8 cellular contexts compared by ENCODE assay signal in genomic region chrX:130902446-130902782, GRCh38. TPM values are rescaled to one million over a fixed set of nuclear protein-coding genes. Genes with fewer than 3 reads are reported as not detected.
DNase-seq lines count a peak whose midpoint lies in the region; ATAC-seq, FAIRE-seq and TF ChIP-seq lines count a peak whose summit lies in the region.

No MANE protein-coding gene starts in this region.

- intact Hi-C loops in natural killer cell (cut with micrococcal nuclease), result no loop called here

- H3K9me3 Mint-ChIP-seq in CD8-positive, alpha-beta memory T cell, result no peaks in the 10 kb centered on the region
- H3K9me3 Mint-ChIP-seq in endodermal cell (no peaks in the 10 kb centered on the region), natural killer cell (no peaks in the 10 kb centered on the region)

- no peaks in the 10 kb centered on the region for H3K9me3 ChIP-seq in CD8-positive, alpha-beta memory T cell (ENCODE audit: low read length)
- H3K9me3 ChIP-seq in MM.1S (replicated peaks; ENCODE audit: insufficient read depth, low read length), result no peaks in the 10 kb centered on the region
- H3K9me3 ChIP-seq in endodermal cell (ENCODE audit: control insufficient read depth, low read length), result no peaks in the 10 kb centered on the region
- H3K9me3 ChIP-seq in osteoblast (ENCODE audit: low read depth, low read length), result no peaks in the 10 kb centered on the region

- no peak for DNase-seq in CD8-positive, alpha-beta memory T cell
- DNase-seq in MM.1S, result no peak
- no peak for DNase-seq in endodermal cell
- DNase-seq in osteoblast (ENCODE audit: insufficient read length, low spot score, missing footprints), result peak; percentile 36
- DNase-seq in NCI-H2196 (lab: John Stamatoyannopoulos, UW; ENCODE audit: unreplicated experiment), result no peak
- DNase-seq in natural killer cell, result no peak
- DNase-seq in GM12892 (ENCODE audit: insufficient read length), result no peak

- no peaks in the 10 kb centered on the region for H3F3A ChIP-seq in MM.1S (ENCODE audit: insufficient read depth, low read length)

- no peaks in the 10 kb centered on the region for H3K27me3 ChIP-seq in CD8-positive, alpha-beta memory T cell (ENCODE audit: insufficient read depth, low read length, poor library complexity, severe bottlenecking)
- H3K27me3 ChIP-seq in MM.1S (replicated peaks; ENCODE audit: insufficient read depth, low read length), result no peaks in the 10 kb centered on the region
- H3K27me3 ChIP-seq in endodermal cell (ENCODE audit: control insufficient read depth, insufficient read depth, low read length, poor library complexity, severe bottlenecking), result no peaks in the 10 kb centered on the region
- peaks cover 3% of the 10 kb centered on the region for H3K27me3 ChIP-seq in osteoblast (ENCODE audit: insufficient read depth, low read length)

- peaks cover 7 to 9% (median 9%) of the 10 kb centered on the region in 3 donors for H3K4me1 Mint-ChIP-seq in CD8-positive, alpha-beta memory T cell
- H3K4me1 Mint-ChIP-seq in endodermal cell (peaks cover 17% of the 10 kb centered on the region), natural killer cell (peaks cover 7 to 10% of the 10 kb centered on the region in 2 donors)

- H3K27ac Mint-ChIP-seq in CD8-positive, alpha-beta memory T cell, result peak overlapping the region in 7 of 8 donors; percentile 15 to 90 (median 61)
- no peak overlapping the region for H3K27ac Mint-ChIP-seq in endodermal cell
- no peak overlapping the region for H3K27ac Mint-ChIP-seq in natural killer cell

- H3K27me3 Mint-ChIP-seq in CD8-positive, alpha-beta memory T cell, result peaks cover 0 to 8% of the 10 kb centered on the region in 2 donors
- H3K27me3 Mint-ChIP-seq in endodermal cell (ENCODE audit: insufficient read depth), result no peaks in the 10 kb centered on the region
- H3K27me3 Mint-ChIP-seq in natural killer cell (ENCODE audit: low read depth in 2 of 2), result peaks cover 4 to 13% of the 10 kb centered on the region in 2 donors

- FAIRE-seq in GM12892 (lab: Jason Lieb, UNC), result no peak

- H3K9ac ChIP-seq in MM.1S (ENCODE audit: low read length) (peak overlapping the region; percentile 73; the same call in 1 of the 2 replicates), endodermal cell (ENCODE audit: extremely low read depth, low read length, poor library complexity, severe bottlenecking) (peak overlapping the region; percentile 44)

- TF ChIP-seq CTCF in MM.1S (IDR thresholded peaks at IDR 0.05; ENCODE audit: low read length) (no peak), endodermal cell (conservative IDR thresholded peaks at IDR 0.05) (no peak), osteoblast (IDR thresholded peaks at IDR 0.05; ENCODE audit: extremely low read depth, low read depth, low read length) (no peak), natural killer cell (IDR thresholded peaks at IDR 0.05) (no peak)

- CTCF ChIA-PET in CD8-positive, alpha-beta memory T cell (lab: Charles Lee), result no interaction called here

- H3K4me3 Mint-ChIP-seq in CD8-positive, alpha-beta memory T cell, result no peak overlapping the region
- H3K4me3 Mint-ChIP-seq in endodermal cell, result no peak overlapping the region
- H3K4me3 Mint-ChIP-seq in natural killer cell, result no peak overlapping the region

- peak overlapping the region; percentile 77 for H3K4me3 ChIP-seq in CD8-positive, alpha-beta memory T cell (ENCODE audit: low read length)
- H3K4me3 ChIP-seq in MM.1S (ENCODE audit: low read length) (peak overlapping the region; percentile 75), endodermal cell (ENCODE audit: low read length) (peak overlapping the region; percentile 86), osteoblast (ENCODE audit: insufficient read depth, low read length) (peak overlapping the region; percentile 79)

- H3K4me1 ChIP-seq in CD8-positive, alpha-beta memory T cell (ENCODE audit: insufficient read depth, low read length), result peaks cover 5% of the 10 kb centered on the region
- no peaks in the 10 kb centered on the region for H3K4me1 ChIP-seq in MM.1S (ENCODE audit: low read length)
- H3K4me1 ChIP-seq in endodermal cell (ENCODE audit: control insufficient read depth, insufficient read depth, low read length), result no peaks in the 10 kb centered on the region
- peaks cover 4% of the 10 kb centered on the region for H3K4me1 ChIP-seq in osteoblast (ENCODE audit: insufficient read depth, low read length)

- H3K4me2 ChIP-seq in MM.1S (ENCODE audit: low read depth, low read length) (peak overlapping the region; percentile 76), osteoblast (ENCODE audit: insufficient read depth, low read length) (peak overlapping the region; percentile 87)

- 0 out of 2 replicates have a peak overlapping the region, but pooled peaks have one; percentile 49 for H2AFZ ChIP-seq in MM.1S (ENCODE audit: low read length)
- peak overlapping the region; percentile 57 for H2AFZ ChIP-seq in osteoblast (ENCODE audit: low read length)

- peak overlapping the region; percentile 47 for H3K27ac ChIP-seq in CD8-positive, alpha-beta memory T cell (ENCODE audit: low read depth, low read length)
- H3K27ac ChIP-seq in MM.1S (ENCODE audit: low read length) (no peak overlapping the region), endodermal cell (ENCODE audit: low read depth, low read length) (peak overlapping the region; percentile 58), osteoblast (ENCODE audit: low read depth, low read length) (peak overlapping the region; percentile 61)

- peaks cover 0 to 16% (median 0%) of the 10 kb centered on the region in 3 donors for H3K36me3 Mint-ChIP-seq in CD8-positive, alpha-beta memory T cell
- peaks cover 4% of the 10 kb centered on the region for H3K36me3 Mint-ChIP-seq in endodermal cell (ENCODE audit: low read depth)
- H3K36me3 Mint-ChIP-seq in natural killer cell, result no peaks in the 10 kb centered on the region

- H4K20me1 ChIP-seq in MM.1S (ENCODE audit: insufficient read depth, low read length) (no peaks in the 10 kb centered on the region), osteoblast (ENCODE audit: insufficient read depth, low read length) (peaks cover 3% of the 10 kb centered on the region)

- no peaks in the 10 kb centered on the region for H3K9me2 ChIP-seq in MM.1S (replicated peaks; ENCODE audit: insufficient read depth, low read length)

- TF ChIP-seq POLR2A in GM12892 (IDR thresholded peaks at IDR 0.05; ENCODE audit: low read depth, low read length), result no peak

- 0% methylated on average over 2 to 8 of the region's 11 CpGs for WGBS in endodermal cell (ENCODE audit: insufficient coverage in 1 of 2, insufficient read length in 1 of 2), 2 experiments

- no peaks in the 10 kb centered on the region for H3K36me3 ChIP-seq in CD8-positive, alpha-beta memory T cell (ENCODE audit: insufficient read depth, low read length)
- H3K36me3 ChIP-seq in MM.1S (replicated peaks; ENCODE audit: insufficient read depth, low read length) (no peaks in the 10 kb centered on the region), endodermal cell (ENCODE audit: control insufficient read depth, insufficient read depth, low read length) (no peaks in the 10 kb centered on the region), osteoblast (ENCODE audit: insufficient read depth, low read length) (no peaks in the 10 kb centered on the region)

- ATAC-seq in natural killer cell (no peak), HG02759 (IDR thresholded peaks at IDR 0.05; ENCODE audit: unreplicated experiment) (no peak)

- POLR2A ChIA-PET in CD8-positive, alpha-beta memory T cell (lab: Charles Lee), result interaction anchor here (0.6 to 0.7 kb wide), 2 partner anchors 634 to 1503 kb away, joined by 3 read pairs; no protein-coding TSS in a partner anchor

- H3K79me2 ChIP-seq in MM.1S (ENCODE audit: low read length) (no peaks in the 10 kb centered on the region; the same call in 1 of the 2 replicates), osteoblast (ENCODE audit: insufficient read depth, low read length) (peaks cover 2% of the 10 kb centered on the region)

RNA-seq across cellular contexts. Expression of gene ENOX2, which starts 0.6 kb away (rescaled TPM):
- total RNA-seq in CD8-positive, alpha-beta memory T cell, result 10 to 100 TPM; 10.8 to 14.7 TPM
- 19.2 TPM for polyA plus RNA-seq in CD8-positive, alpha-beta memory T cell
- total RNA-seq in endodermal cell, result 10 to 100 TPM in 1 of 2 donors, 1 to 10 TPM in 1; 7.3 to 26.2 TPM
- 25.6 TPM for polyA plus RNA-seq in endodermal cell (2013, experiment 1 of 2)
- 19.5 TPM for polyA plus RNA-seq in endodermal cell (2013, experiment 2 of 2)
- 8.0 and 13.3 TPM in 2 replicates for total RNA-seq in osteoblast
- total RNA-seq in natural killer cell, result 10 to 100 TPM in 2 of 3 donors, 1 to 10 TPM in 1; 9.3 to 14.7 (median 13.3) TPM
- 6.8 TPM for polyA plus RNA-seq in GM12892 (2012; ENCODE audit: missing spikeins)

Comparison
In these comparisons a context has a peak if more than half of its experiments do, and no peak if none do; other contexts are left out.
1. H3K27ac Mint-ChIP-seq: peak in CD8-positive, alpha-beta memory T cell (7 of 8); none in endodermal cell (single experiment) and natural killer cell (0 of 2).
2. Peak in every context shown above with its lines, with median percentiles within 50 percentile points of each other: H3K4me3 ChIP-seq.